In the genomic region with DNA sequence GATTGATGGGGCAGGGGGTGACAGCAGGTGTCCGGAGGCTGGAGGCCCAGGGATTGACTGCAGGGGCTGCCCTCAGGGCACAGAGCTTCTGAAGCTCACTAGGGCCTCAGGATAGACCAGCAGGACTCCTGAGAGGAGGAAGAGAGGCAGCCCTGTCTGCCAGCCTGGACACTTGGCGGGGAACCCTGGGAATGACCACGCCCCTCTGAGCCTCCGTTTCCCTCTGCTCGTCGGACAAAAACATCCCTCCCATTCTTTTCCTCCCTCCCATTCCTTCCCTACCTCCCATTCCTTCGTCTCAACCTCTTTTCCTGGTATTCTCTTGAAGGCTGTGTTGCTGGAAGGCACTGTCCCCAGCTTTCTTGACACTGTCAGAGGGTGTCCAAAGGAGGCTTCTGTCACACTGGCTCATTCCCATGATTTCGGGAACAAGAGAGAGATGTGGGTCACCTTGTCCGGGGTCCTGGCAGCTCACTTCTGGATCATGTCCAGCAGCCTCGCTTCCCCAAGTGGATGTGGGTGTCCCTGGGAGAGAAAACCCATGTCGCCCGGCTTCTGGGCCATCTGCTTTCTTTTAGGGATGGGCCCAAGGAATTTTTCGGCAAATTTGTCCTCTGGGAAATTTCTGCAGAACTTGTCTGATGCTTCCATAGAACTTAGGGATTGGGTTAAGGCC, we compare ENCODE assay signal across 14 cellular contexts.
DNase-seq lines count a peak whose midpoint lies in the region; ATAC-seq and TF ChIP-seq lines count a peak whose summit lies in the region.
"Had no signal": no experiment of that assay in that cellular context is flagged by ENCODE, and none has a peak within 500 bp of the region (broad histone marks: within the 10 kb centered on the region; RNA-seq: fewer than 3 reads in every experiment).

No MANE protein-coding gene starts in this region.

- no peaks in the 10 kb centered on the region for H3K9me3 Mint-ChIP-seq in natural killer cell
- no peaks in the 10 kb centered on the region for H3K9me3 Mint-ChIP-seq in natural killer cell treated with Interleukin-12 subunit alpha and Interleukin-12 subunit beta and Interleukin-15 and Interleukin-18, amount 100 ng/mL, for 72 hours
- H3K9me3 Mint-ChIP-seq in activated T-helper 17 cell treated with anti-CD3 and anti-CD28 coated beads, Interleukin-2, amount 50 U/mL, for 72 hours = no peaks in the 10 kb centered on the region
- H3K9me3 Mint-ChIP-seq: CD4-positive, alpha-beta T cell had no signal

- intact Hi-C loops in natural killer cell (cut with micrococcal nuclease) = no loop called here

- no peak overlapping the region for H3K27ac ChIP-seq in osteoblast (ENCODE audit: low read depth, low read length)
- H3K27ac ChIP-seq: BLaER1 treated with 17β-estradiol and CSF1 and Interleukin-3, amounts not matched to agents 10 nM and 100 nM had no signal

- peaks cover 28% of the 10 kb centered on the region for H4K20me1 ChIP-seq in osteoblast (ENCODE audit: insufficient read depth, low read length)

- no peaks in the 10 kb centered on the region for H3K4me1 ChIP-seq in osteoblast (ENCODE audit: insufficient read depth, low read length)

- no peaks in the 10 kb centered on the region for H3K36me3 ChIP-seq in osteoblast (ENCODE audit: insufficient read depth, low read length)

- TF ChIP-seq CTCF in natural killer cell (IDR thresholded peaks at IDR 0.05) (no peak), osteoblast (IDR thresholded peaks at IDR 0.05; ENCODE audit: extremely low read depth, low read depth, low read length) (no peak)

- no peak overlapping the region for H3K4me2 ChIP-seq in osteoblast (ENCODE audit: insufficient read depth, low read length)
- H3K4me2 ChIP-seq: BLaER1 treated with 17β-estradiol and CSF1 and Interleukin-3, amounts not matched to agents 10 nM and 100 nM had no signal

- peaks cover 43 to 72% of the 10 kb centered on the region in 2 donors for H3K4me1 Mint-ChIP-seq in natural killer cell
- H3K4me1 Mint-ChIP-seq in natural killer cell treated with Interleukin-12 subunit alpha and Interleukin-12 subunit beta and Interleukin-15 and Interleukin-18, amount 100 ng/mL, for 72 hours (ENCODE audit: low read depth in 2 of 2) = peaks cover 23 to 31% of the 10 kb centered on the region in 2 donors
- H3K4me1 Mint-ChIP-seq in activated T-helper 17 cell treated with anti-CD3 and anti-CD28 coated beads, Interleukin-2, amount 50 U/mL, for 72 hours = peaks cover 18% of the 10 kb centered on the region

- no peaks in the 10 kb centered on the region for H3K36me3 Mint-ChIP-seq in natural killer cell
- H3K36me3 Mint-ChIP-seq in natural killer cell treated with Interleukin-12 subunit alpha and Interleukin-12 subunit beta and Interleukin-15 and Interleukin-18, amount 100 ng/mL, for 72 hours = no peaks in the 10 kb centered on the region
- H3K36me3 Mint-ChIP-seq in activated T-helper 17 cell treated with anti-CD3 and anti-CD28 coated beads, Interleukin-2, amount 50 U/mL, for 72 hours (ENCODE audit: low read depth) = peaks cover 14% of the 10 kb centered on the region

- no peaks in the 10 kb centered on the region for H3K9me3 ChIP-seq in osteoblast (ENCODE audit: low read depth, low read length)
- H3K9me3 ChIP-seq: BLaER1 treated with 17β-estradiol and CSF1 and Interleukin-3, amounts not matched to agents 10 nM and 100 nM had no signal

- peak overlapping the region; percentile 36 to 75 for H3K27ac Mint-ChIP-seq in natural killer cell
- H3K27ac Mint-ChIP-seq in natural killer cell treated with Interleukin-12 subunit alpha and Interleukin-12 subunit beta and Interleukin-15 and Interleukin-18, amount 100 ng/mL, for 72 hours = peak overlapping the region in 1 of 2 donors; percentile 41
- H3K27ac Mint-ChIP-seq in activated T-helper 17 cell treated with anti-CD3 and anti-CD28 coated beads, Interleukin-2, amount 50 U/mL, for 72 hours = peak overlapping the region; percentile 62

- no peaks in the 10 kb centered on the region for H3K27me3 Mint-ChIP-seq in natural killer cell (ENCODE audit: low read depth in 2 of 2)
- no peaks in the 10 kb centered on the region for H3K27me3 Mint-ChIP-seq in natural killer cell treated with Interleukin-12 subunit alpha and Interleukin-12 subunit beta and Interleukin-15 and Interleukin-18, amount 100 ng/mL, for 72 hours
- H3K27me3 Mint-ChIP-seq in activated T-helper 17 cell treated with anti-CD3 and anti-CD28 coated beads, Interleukin-2, amount 50 U/mL, for 72 hours = no peaks in the 10 kb centered on the region
- H3K27me3 Mint-ChIP-seq: CD4-positive, alpha-beta T cell had no signal

- no peaks in the 10 kb centered on the region for H3K27me3 ChIP-seq in osteoblast (ENCODE audit: insufficient read depth, low read length)
- H3K27me3 ChIP-seq: BLaER1 treated with 17β-estradiol and CSF1 and Interleukin-3, amounts not matched to agents 10 nM and 100 nM had no signal

- no peak overlapping the region for H3K4me3 Mint-ChIP-seq in natural killer cell
- H3K4me3 Mint-ChIP-seq in natural killer cell treated with Interleukin-12 subunit alpha and Interleukin-12 subunit beta and Interleukin-15 and Interleukin-18, amount 100 ng/mL, for 72 hours = no peak overlapping the region
- H3K4me3 Mint-ChIP-seq in activated T-helper 17 cell treated with anti-CD3 and anti-CD28 coated beads, Interleukin-2, amount 50 U/mL, for 72 hours = no peak overlapping the region
- H3K4me3 Mint-ChIP-seq: CD4-positive, alpha-beta T cell had no signal

- no peak for DNase-seq in natural killer cell
- DNase-seq in natural killer cell treated with Interleukin-12 subunit alpha and Interleukin-12 subunit beta and Interleukin-15 and Interleukin-18, amount 100 ng/mL, for 72 hours (ENCODE audit: low spot score) = no peak
- peak; percentile 42 for DNase-seq in osteoblast (ENCODE audit: insufficient read length, low spot score, missing footprints)
- no peak for DNase-seq in NCI-H526 treated with DMSO at 0.1 percent for 48 hours (lab: John Stamatoyannopoulos, UW)
- DNase-seq in NCI-H1930 (lab: John Stamatoyannopoulos, UW) = no peak
- DNase-seq: 8988T; ACHN; CD4-positive, alpha-beta T cell; DMS79; HCEC 1CT; IMR-90 had no signal

- H3K4me3 ChIP-seq in osteoblast (ENCODE audit: insufficient read depth, low read length) = no peak overlapping the region
- H3K4me3 ChIP-seq: BLaER1 treated with 17β-estradiol and CSF1 and Interleukin-3, amounts not matched to agents 10 nM and 100 nM had no signal

- H3K79me2 ChIP-seq in osteoblast (ENCODE audit: insufficient read depth, low read length) = peaks cover 2% of the 10 kb centered on the region

- ATAC-seq in natural killer cell (no peak), GM18909 (IDR thresholded peaks at IDR 0.05; ENCODE audit: poor library complexity, unreplicated experiment) (no peak)
- no peak for ATAC-seq in natural killer cell treated with Interleukin-12 subunit alpha and Interleukin-12 subunit beta and Interleukin-15 and Interleukin-18, amount 100 ng/mL, for 72 hours
- ATAC-seq in activated T-helper 17 cell treated with anti-CD3 and anti-CD28 coated beads, Interleukin-2, amount 50 U/mL, for 72 hours (replicated peaks) = no peak

- H2AFZ ChIP-seq in osteoblast (ENCODE audit: low read length) = no peak overlapping the region
